Comparison of ENCODE assay signal across 9 cellular contexts in the genomic region with DNA sequence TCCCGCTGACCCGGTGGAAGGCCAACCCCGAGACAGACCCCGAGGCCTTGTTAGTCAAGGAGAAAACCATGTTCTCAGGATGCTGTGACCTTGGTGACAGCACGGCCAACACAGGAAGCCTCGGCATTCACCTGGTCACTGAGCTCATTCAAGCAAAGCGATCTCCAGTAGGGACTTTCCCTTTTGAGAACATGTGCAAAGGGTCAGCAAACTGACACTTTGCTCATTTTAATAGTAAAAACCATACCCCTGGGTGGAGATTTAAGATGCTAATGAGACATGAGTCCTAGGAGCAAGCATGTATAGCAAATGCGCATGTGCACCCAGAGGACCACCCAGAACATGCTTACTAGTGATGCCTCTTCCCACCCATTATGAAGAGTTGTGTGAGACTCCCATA. TPM values are rescaled to one million over a fixed set of nuclear protein-coding genes. Genes with fewer than 3 reads are reported as not detected.
"Had no signal": no experiment of that assay in that cellular context is flagged by ENCODE, and none has a peak within 500 bp of the region (broad histone marks: within the 10 kb centered on the region; RNA-seq: fewer than 3 reads in every experiment).

No MANE protein-coding gene starts in this region.

RNA-seq across cellular contexts. Expression of gene SULT1A2, which starts 5.7 kb away (rescaled TPM):
- total RNA-seq: activated B cell treated with CpG ODN at 0.5 μM for 24 hours; activated T-cell treated with anti-CD3 and anti-CD28 coated beads, Interleukin-2, amount 50 U/mL, for 4 hours; astrocyte; SK-MEL-5 had no signal

RNA-seq across cellular contexts. Expression of gene NPIPB8, which starts 35.4 kb away (rescaled TPM):
- total RNA-seq: activated naive CD4-positive, alpha-beta T cell treated with anti-CD3 and anti-CD28 coated beads for 36 hours; adrenal gland; astrocyte; breast epithelium; MCF 10A; Right ventricle myocardium inferior; SK-MEL-5 had no signal
- polyA plus RNA-seq: adrenal gland had no signal
